ENCODE assay signal across 7 cellular contexts in the genomic region with DNA sequence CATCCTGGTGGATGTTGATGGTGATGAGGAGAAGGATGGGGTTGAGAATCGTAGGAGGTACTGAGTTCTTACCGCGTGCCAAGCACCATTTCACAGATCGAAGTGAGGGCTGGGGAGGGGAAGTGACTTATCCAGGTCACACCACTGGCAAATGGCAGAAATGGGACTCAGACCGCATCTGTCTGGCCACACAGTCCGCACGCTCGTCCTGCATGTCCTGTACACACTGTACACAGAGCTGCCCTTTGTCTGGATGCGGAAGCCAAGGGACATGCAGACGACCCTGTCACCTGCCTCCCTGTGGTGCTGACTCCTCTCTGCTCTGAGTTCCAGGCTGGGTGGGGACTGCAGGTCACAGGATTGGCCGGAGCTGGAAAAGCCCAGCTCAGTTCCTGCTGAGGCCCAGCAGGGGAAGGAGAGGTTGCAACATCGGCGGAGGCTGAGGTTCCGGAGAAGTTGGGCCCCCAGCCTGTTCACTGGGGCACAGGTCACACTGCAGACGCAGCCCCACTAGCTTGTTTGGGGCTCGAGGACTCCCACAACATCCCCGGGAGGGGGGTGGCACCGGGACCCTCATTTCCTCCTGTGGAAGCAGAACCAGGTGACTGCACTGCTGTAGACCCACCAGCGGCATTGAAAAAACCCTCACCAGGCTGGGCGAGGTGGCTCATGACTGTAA.
A peak's percentile ranks its signal among the peaks of the same experiment; 100 is the strongest.
DNase-seq lines count a peak whose midpoint lies in the region; TF ChIP-seq lines count a peak whose summit lies in the region.

No MANE protein-coding gene starts in this region.

- no peaks in the 10 kb centered on the region for H3K9me3 ChIP-seq in muscle layer of duodenum (ENCODE audit: control insufficient read depth in 1 of 2, low read length in 2 of 2)

- TF ChIP-seq CTCF in fibroblast of pulmonary artery (IDR thresholded peaks at IDR 0.05; ENCODE audit: low read length, missing control alignments), result peak; percentile 15

- peak; percentile 10 for DNase-seq in RPMI7951 (ENCODE audit: low read depth)
- peak; percentile 66 for DNase-seq in fibroblast of pulmonary artery (ENCODE audit: low read depth)
- no peak for DNase-seq in HUDEP-2 (lab: John Stamatoyannopoulos, UW; ENCODE audit: unreplicated experiment in 76 of 76)
- DNase-seq in inferior parietal cortex (ENCODE audit: extremely low spot score), result no peak
- DNase-seq in SK-N-DZ (ENCODE audit: low spot score), result no peak

- H3K4me3 ChIP-seq in fibroblast of pulmonary artery (replicated peaks; ENCODE audit: low read depth, low read length), result no peak overlapping the region
- no peak overlapping the region for H3K4me3 ChIP-seq in muscle layer of duodenum (ENCODE audit: low read depth in 1 of 2, low read length in 2 of 2)
- H3K4me3 ChIP-seq in urinary bladder (ENCODE audit: low read depth, low read length), result no peak overlapping the region

- WGBS in urinary bladder, result 64% methylated on average over 20 of the region's 20 CpGs

- peak overlapping the region; percentile 56 for H3K27ac ChIP-seq in muscle layer of duodenum (ENCODE audit: low read length)
- peak overlapping the region; percentile 7 for H3K27ac ChIP-seq in urinary bladder (ENCODE audit: low read depth)

- H3K27me3 ChIP-seq in muscle layer of duodenum (ENCODE audit: low read depth, low read length), result no peaks in the 10 kb centered on the region

- H3K36me3 ChIP-seq in muscle layer of duodenum (ENCODE audit: control insufficient read depth in 1 of 2, insufficient read depth in 2 of 2, low read length in 2 of 2) (no peaks in the 10 kb centered on the region), urinary bladder (ENCODE audit: insufficient read depth) (no peaks in the 10 kb centered on the region)

- peaks cover 5 to 9% of the 10 kb centered on the region in 2 donors for H3K4me1 ChIP-seq in muscle layer of duodenum (ENCODE audit: control insufficient read depth in 1 of 2, insufficient read depth in 2 of 2, low read length in 2 of 2)
- no peaks in the 10 kb centered on the region for H3K4me1 ChIP-seq in urinary bladder (ENCODE audit: insufficient read depth)

Comparison
In these comparisons a context has a peak if more than half of its experiments do, and no peak if none do; other contexts are left out.
1. DNase-seq: peak in RPMI7951 (single experiment) and fibroblast of pulmonary artery (single experiment); none in HUDEP-2 (0 of 76), inferior parietal cortex (single experiment) and SK-N-DZ (single experiment).